Comparison of ENCODE assay signal across 34 cellular contexts in genomic region chr3:65795166-65795565, GRCh38.
"Had no signal": no experiment of that assay in that cellular context is flagged by ENCODE, and none has a peak within 500 bp of the region (broad histone marks: within the 10 kb centered on the region; RNA-seq: fewer than 3 reads in every experiment).

No MANE protein-coding gene starts in this region.

- H3K9me3 Mint-ChIP-seq: activated CD4-positive, alpha-beta memory T cell treated with anti-CD3 and anti-CD28 coated beads for 36 hours; activated CD4-positive, alpha-beta T cell treated with anti-CD3 and anti-CD28 coated beads, Interleukin-2, amount 10 ng/mL, durations not matched to agents 24 days and 14 days; activated naive CD4-positive, alpha-beta T cell treated with anti-CD3 and anti-CD28 coated beads for 36 hours; activated naive CD4-positive, alpha-beta T cell treated with anti-CD3 and anti-CD28 coated beads, Interleukin-2, amount 50 U/mL, for 24 hours; activated naive CD8-positive, alpha-beta T cell treated with anti-CD3 and anti-CD28 coated beads for 36 hours; activated naive CD8-positive, alpha-beta T cell treated with anti-CD3 and anti-CD28 coated beads, Interleukin-2, amount 50 U/mL, for 24 hours; activated T-helper 1 cell treated with anti-CD3 and anti-CD28 coated beads, Interleukin-12 subunit alpha, Interleukin-12 subunit beta, Interleukin-2, Interleukin-4 antibody, amounts not matched to agents 30 ng/mL and 10 ng/mL and 1 ng/mL, durations not matched to agents 14 hours and 24 hours and 36 hours; activated T-helper 2 cell treated with anti-CD3 and anti-CD28 coated beads, Interferon-gamma antibody, Interleukin-2, Interleukin-4, amounts not matched to agents 10 μg/mL and 5 μg/mL and 100 μg/mL, durations not matched to agents 14 hours and 24 hours and 36 hours; effector memory CD8-positive, alpha-beta T cell; T-helper 2 cell treated with Interferon-gamma antibody and Interleukin-4, amounts not matched to agents 5 μg/mL and 100 μg/mL, for 36 hours had no signal

- H3K36me3 ChIP-seq: adrenal gland had no signal

- H3K4me3 ChIP-seq: adrenal gland, body of pancreas had no signal

- H3K27me3 Mint-ChIP-seq: activated CD4-positive, alpha-beta memory T cell treated with anti-CD3 and anti-CD28 coated beads for 36 hours; activated CD4-positive, alpha-beta T cell treated with anti-CD3 and anti-CD28 coated beads for 36 hours; activated CD4-positive, alpha-beta T cell treated with anti-CD3 and anti-CD28 coated beads, Interleukin-2, amount 10 ng/mL, durations not matched to agents 24 days and 14 days; activated CD8-positive, alpha-beta memory T cell treated with anti-CD3 and anti-CD28 coated beads, Interleukin-2, amount 10 ng/mL, durations not matched to agents 7 days and 5 days; activated naive CD4-positive, alpha-beta T cell treated with anti-CD3 and anti-CD28 coated beads, Interleukin-2, amount 50 U/mL, for 24 hours; activated naive CD8-positive, alpha-beta T cell treated with anti-CD3 and anti-CD28 coated beads, Interleukin-2, amount 50 U/mL, for 24 hours; effector memory CD8-positive, alpha-beta T cell; T-helper 17 cell had no signal

- H3K4me3 Mint-ChIP-seq: activated CD4-positive, alpha-beta memory T cell treated with anti-CD3 and anti-CD28 coated beads for 36 hours; activated CD4-positive, alpha-beta T cell treated with anti-CD3 and anti-CD28 coated beads for 36 hours; activated CD4-positive, alpha-beta T cell treated with anti-CD3 and anti-CD28 coated beads, Interleukin-2, amount 10 ng/mL, durations not matched to agents 24 days and 14 days; activated CD8-positive, alpha-beta memory T cell treated with anti-CD3 and anti-CD28 coated beads, Interleukin-2, amount 10 ng/mL, durations not matched to agents 7 days and 5 days; activated CD8-positive, alpha-beta T cell treated with anti-CD3 and anti-CD28 coated beads, Interleukin-2, amount 10 ng/mL, durations not matched to agents 7 days and 5 days; activated naive CD4-positive, alpha-beta T cell treated with anti-CD3 and anti-CD28 coated beads for 36 hours; activated naive CD4-positive, alpha-beta T cell treated with anti-CD3 and anti-CD28 coated beads, Interleukin-2, amount 50 U/mL, for 24 hours; activated naive CD8-positive, alpha-beta T cell treated with anti-CD3 and anti-CD28 coated beads for 36 hours; activated naive CD8-positive, alpha-beta T cell treated with anti-CD3 and anti-CD28 coated beads, Interleukin-2, amount 50 U/mL, for 24 hours; activated T-helper 1 cell treated with anti-CD3 and anti-CD28 coated beads, Interleukin-12 subunit alpha, Interleukin-12 subunit beta, Interleukin-2, Interleukin-4 antibody, amounts not matched to agents 30 ng/mL and 10 ng/mL and 1 ng/mL, durations not matched to agents 14 hours and 24 hours and 36 hours; effector memory CD8-positive, alpha-beta T cell; T-helper 17 cell; T-helper 2 cell treated with Interferon-gamma antibody and Interleukin-4, amounts not matched to agents 5 μg/mL and 100 μg/mL, for 36 hours had no signal

- H3K27ac ChIP-seq: adrenal gland, body of pancreas, epithelial cell of prostate had no signal

- DNase-seq: activated CD4-positive, alpha-beta memory T cell treated with anti-CD3 and anti-CD28 coated beads for 36 hours; activated CD4-positive, alpha-beta T cell treated with anti-CD3 and anti-CD28 coated beads for 36 hours; activated CD4-positive, alpha-beta T cell treated with anti-CD3 and anti-CD28 coated beads, Interleukin-2, amount 10 ng/mL, durations not matched to agents 24 days and 14 days; activated CD4-positive, CD25-positive, alpha-beta regulatory T cell; activated CD4-positive, CD25-positive, alpha-beta regulatory T cell treated with anti-CD3 and anti-CD28 coated beads, Interleukin-2, amount 50 U/mL, for 72 hours; activated CD8-positive, alpha-beta memory T cell treated with anti-CD3 and anti-CD28 coated beads, Interleukin-2, amount 10 ng/mL, durations not matched to agents 7 days and 5 days; activated CD8-positive, alpha-beta memory T cell treated with anti-CD3 and anti-CD28 coated beads, Interleukin-2, amount 50 U/mL, for 4 hours; activated CD8-positive, alpha-beta T cell treated with anti-CD3 and anti-CD28 coated beads, Interleukin-2, amount 10 ng/mL, durations not matched to agents 7 days and 5 days; activated effector memory CD4-positive, alpha-beta T cell treated with anti-CD3 and anti-CD28 coated beads, Interleukin-2, amount 50 U/mL, for 16 hours; activated naive CD4-positive, alpha-beta T cell treated with anti-CD3 and anti-CD28 coated beads for 36 hours; activated naive CD8-positive, alpha-beta T cell treated with anti-CD3 and anti-CD28 coated beads for 36 hours; activated naive CD8-positive, alpha-beta T cell treated with anti-CD3 and anti-CD28 coated beads, Interleukin-2, amount 50 U/mL, for 24 hours; activated T-cell treated with anti-CD3 and anti-CD28 coated beads, Interleukin-2, amount 50 U/mL, for 1 hour; activated T-cell treated with anti-CD3 and anti-CD28 coated beads, Interleukin-2, amount 50 U/mL, for 48 hours; adrenal gland; amygdala; aorta; body of pancreas; caudate nucleus; cortex of kidney; dermis blood vessel endothelial cell; effector CD4-positive, alpha-beta T cell; effector memory CD8-positive, alpha-beta T cell; foreskin fibroblast; head of caudate nucleus; T-helper 17 cell; T1000 had no signal

- FAIRE-seq: colon, frontal cortex had no signal

- H3K27ac Mint-ChIP-seq: activated CD4-positive, alpha-beta memory T cell treated with anti-CD3 and anti-CD28 coated beads for 36 hours; activated CD4-positive, alpha-beta T cell treated with anti-CD3 and anti-CD28 coated beads for 36 hours; activated CD4-positive, alpha-beta T cell treated with anti-CD3 and anti-CD28 coated beads, Interleukin-2, amount 10 ng/mL, durations not matched to agents 24 days and 14 days; activated CD8-positive, alpha-beta memory T cell treated with anti-CD3 and anti-CD28 coated beads, Interleukin-2, amount 10 ng/mL, durations not matched to agents 7 days and 5 days; activated CD8-positive, alpha-beta T cell treated with anti-CD3 and anti-CD28 coated beads, Interleukin-2, amount 10 ng/mL, durations not matched to agents 7 days and 5 days; activated naive CD4-positive, alpha-beta T cell treated with anti-CD3 and anti-CD28 coated beads for 36 hours; activated naive CD4-positive, alpha-beta T cell treated with anti-CD3 and anti-CD28 coated beads, Interleukin-2, amount 50 U/mL, for 24 hours; activated naive CD8-positive, alpha-beta T cell treated with anti-CD3 and anti-CD28 coated beads for 36 hours; activated naive CD8-positive, alpha-beta T cell treated with anti-CD3 and anti-CD28 coated beads, Interleukin-2, amount 50 U/mL, for 24 hours; activated T-helper 1 cell treated with anti-CD3 and anti-CD28 coated beads, Interleukin-12 subunit alpha, Interleukin-12 subunit beta, Interleukin-2, Interleukin-4 antibody, amounts not matched to agents 30 ng/mL and 10 ng/mL and 1 ng/mL, durations not matched to agents 14 hours and 24 hours and 36 hours; activated T-helper 2 cell treated with anti-CD3 and anti-CD28 coated beads, Interferon-gamma antibody, Interleukin-2, Interleukin-4, amounts not matched to agents 10 μg/mL and 5 μg/mL and 100 μg/mL, durations not matched to agents 14 hours and 24 hours and 36 hours; effector memory CD8-positive, alpha-beta T cell; T-helper 17 cell; T-helper 2 cell treated with Interferon-gamma antibody and Interleukin-4, amounts not matched to agents 5 μg/mL and 100 μg/mL, for 36 hours had no signal

- H3K36me3 Mint-ChIP-seq: activated CD4-positive, alpha-beta memory T cell treated with anti-CD3 and anti-CD28 coated beads for 36 hours; activated CD8-positive, alpha-beta memory T cell treated with anti-CD3 and anti-CD28 coated beads, Interleukin-2, amount 10 ng/mL, durations not matched to agents 7 days and 5 days; activated naive CD4-positive, alpha-beta T cell treated with anti-CD3 and anti-CD28 coated beads, Interleukin-2, amount 50 U/mL, for 24 hours; activated naive CD8-positive, alpha-beta T cell treated with anti-CD3 and anti-CD28 coated beads for 36 hours had no signal

- ATAC-seq: activated CD4-positive, alpha-beta T cell treated with anti-CD3 and anti-CD28 coated beads for 36 hours; activated CD8-positive, alpha-beta memory T cell treated with anti-CD3 and anti-CD28 coated beads, Interleukin-2, amount 10 ng/mL, durations not matched to agents 7 days and 5 days; activated CD8-positive, alpha-beta T cell treated with anti-CD3 and anti-CD28 coated beads, Interleukin-2, amount 10 ng/mL, durations not matched to agents 7 days and 5 days; activated naive CD8-positive, alpha-beta T cell treated with anti-CD3 and anti-CD28 coated beads, Interleukin-2, amount 50 U/mL, for 24 hours; body of pancreas; effector memory CD8-positive, alpha-beta T cell; T-helper 17 cell had no signal

- H3K4me1 ChIP-seq: adrenal gland, body of pancreas had no signal

- H3K9me3 ChIP-seq: adrenal gland, body of pancreas had no signal

- H3K27me3 ChIP-seq: adrenal gland, body of pancreas had no signal

- H3K4me1 Mint-ChIP-seq: activated CD4-positive, alpha-beta T cell treated with anti-CD3 and anti-CD28 coated beads for 36 hours; activated CD4-positive, alpha-beta T cell treated with anti-CD3 and anti-CD28 coated beads, Interleukin-2, amount 10 ng/mL, durations not matched to agents 24 days and 14 days; activated CD8-positive, alpha-beta memory T cell treated with anti-CD3 and anti-CD28 coated beads, Interleukin-2, amount 10 ng/mL, durations not matched to agents 7 days and 5 days; activated naive CD4-positive, alpha-beta T cell treated with anti-CD3 and anti-CD28 coated beads, Interleukin-2, amount 50 U/mL, for 24 hours; activated naive CD8-positive, alpha-beta T cell treated with anti-CD3 and anti-CD28 coated beads for 36 hours; activated naive CD8-positive, alpha-beta T cell treated with anti-CD3 and anti-CD28 coated beads, Interleukin-2, amount 50 U/mL, for 24 hours; T-helper 17 cell had no signal
